In genomic region chr14:22644305-22644635, GRCh38 we compare ENCODE assay signal across 17 cellular contexts. TPM values are rescaled to one million over a fixed set of nuclear protein-coding genes. Genes with fewer than 3 reads are reported as not detected.
"Had no signal": no experiment of that assay in that cellular context is flagged by ENCODE, and none has a peak within 500 bp of the region (broad histone marks: within the 10 kb centered on the region; RNA-seq: fewer than 3 reads in every experiment).

OR6J1 (minus strand) TSS chr14:22644352; CDS start chr14:22634811, 9,541 bp downstream.

- H3K27me3 ChIP-seq: esophagus muscularis mucosa, gastroesophageal sphincter, transverse colon, vagina had no signal

- H3K36me3 ChIP-seq: esophagus muscularis mucosa, gastroesophageal sphincter, heart right ventricle, transverse colon, vagina had no signal

- DNase-seq: activated CD4-positive, CD25-positive, alpha-beta regulatory T cell; aorta; cortex of kidney; heart right ventricle; immature natural killer cell; stimulated activated naive CD8-positive, alpha-beta T cell treated with anti-CD3 and anti-CD28 coated beads, Interleukin-15, Interleukin-2, amounts not matched to agents 100 U/mL and 50 U/mL, for 24 hours had no signal

- H3K27ac ChIP-seq: esophagus muscularis mucosa, gastroesophageal sphincter, heart right ventricle, skin epidermis, transverse colon, vagina had no signal

- H3K4me3 ChIP-seq: esophagus muscularis mucosa, gastroesophageal sphincter, heart right ventricle, skin epidermis, transverse colon, vagina had no signal

- H3K9me3 ChIP-seq: esophagus muscularis mucosa, gastroesophageal sphincter, heart right ventricle, transverse colon, vagina had no signal

- H3K4me1 ChIP-seq: esophagus muscularis mucosa, gastroesophageal sphincter, transverse colon, vagina had no signal

- ATAC-seq: activated T-cell treated with anti-CD3 and anti-CD28 coated beads, Interleukin-2, amount 50 U/mL, for 4 hours; gastroesophageal sphincter had no signal

RNA-seq across cellular contexts. Expression of gene OR6J1, which starts in this region (rescaled TPM):
- total RNA-seq: activated T-cell treated with anti-CD3 and anti-CD28 coated beads, Interleukin-2, amount 50 U/mL, for 4 hours; aorta; esophagus muscularis mucosa; heart right ventricle; liver; mononuclear cell; omental fat pad; pulmonary artery endothelial cell; transverse colon; vagina had no signal
- polyA plus RNA-seq: aorta, heart right ventricle, immature natural killer cell, liver, neural cell had no signal
